Comparison of ENCODE assay signal across 1 cellular context in genomic region chr10:22042557-22043326, GRCh38.
TF ChIP-seq lines count a peak whose summit lies in the region.

No MANE protein-coding gene starts in this region.

TF ChIP-seq in K562, 482 proteins besides CTCF, POLR2A, EP300 and RAD21 (continued from another document):
- TF ChIP-seq PBX2 (CRISPR knock-in tag; IDR thresholded peaks at IDR 0.05; ENCODE audit: low read depth) (no peak), PBX2 (tag; conservative IDR thresholded peaks at IDR 0.05; ENCODE audit: low read depth) (peak; percentile 61), RBBP5 (IDR thresholded peaks at IDR 0.05; ENCODE audit: borderline replicate concordance, insufficient read depth, low read length, poor library complexity, severe bottlenecking) (no peak), NFE2L1 (tag; IDR thresholded peaks at IDR 0.05; ENCODE audit: borderline replicate concordance, low read depth) (peak; percentile 95)
